Comparison of ENCODE assay signal across 7 cellular contexts in the genomic region with DNA sequence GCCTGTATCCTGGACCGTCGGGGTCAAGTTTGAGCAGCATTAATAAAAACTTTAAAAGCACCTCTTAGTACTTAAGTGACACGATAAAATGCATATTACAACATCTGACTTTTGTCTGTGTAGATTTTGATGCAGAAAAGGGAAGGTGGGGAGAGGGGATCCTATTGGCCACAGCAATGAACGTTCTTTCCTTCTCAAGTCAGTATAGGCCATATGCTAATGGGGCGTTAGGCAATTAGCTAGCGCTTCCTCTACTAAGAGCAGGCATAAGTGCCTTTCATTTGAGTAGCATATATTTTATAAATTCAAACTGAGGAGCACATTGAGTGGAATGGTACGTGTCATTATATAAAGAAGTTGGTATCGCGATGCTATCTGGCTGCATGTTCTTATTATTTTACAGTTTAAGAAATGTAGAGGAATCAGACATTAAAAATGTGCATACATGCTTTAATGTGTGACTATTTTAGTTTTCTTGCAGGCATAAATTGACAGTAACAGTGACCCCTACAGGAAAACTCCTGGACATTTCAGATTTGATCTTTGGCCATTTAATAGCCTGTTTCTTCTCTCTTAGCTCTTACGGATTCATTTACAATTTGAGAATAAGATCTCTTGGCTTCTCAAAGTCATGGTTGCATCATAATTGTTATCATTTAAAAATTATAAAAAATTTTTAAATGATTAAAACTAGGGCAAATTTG. TPM values are rescaled to one million over a fixed set of nuclear protein-coding genes. Genes with fewer than 3 reads are reported as not detected.
DNase-seq lines count a peak whose midpoint lies in the region; ATAC-seq and TF ChIP-seq lines count a peak whose summit lies in the region.

No MANE protein-coding gene starts in this region.

- WGBS in prostate gland = 43% methylated on average over 10 of the region's 10 CpGs

- TF ChIP-seq CTCF in HFFc6 (IDR thresholded peaks at IDR 0.05) (peak; percentile 71), fibroblast of villous mesenchyme (IDR thresholded peaks at IDR 0.05; ENCODE audit: insufficient read depth, low read depth, low read length) (peak; percentile 44), prostate gland (IDR thresholded peaks at IDR 0.05) (peak in 3 of 4 experiments; percentile 22 to 46 (median 27))

- intact Hi-C loops in prostate gland (cut with DNase I) = loop anchor here (2.0 to 10.0 kb wide), 5 partner anchors 106 to 472 kb away; a partner anchor contains a TSS

- H3K9me3 Mint-ChIP-seq in HFFc6 = peaks cover 4% of the 10 kb centered on the region; the same call in 1 of the 2 replicates

- ATAC-seq in GM21367 (IDR thresholded peaks at IDR 0.05; ENCODE audit: unreplicated experiment) = no peak

- H3K27ac ChIP-seq in prostate gland = peak overlapping the region in 1 of 2 donors; percentile 43

- H3K27ac Mint-ChIP-seq in HFFc6 = no peak overlapping the region

- H3K36me3 ChIP-seq in prostate gland = no peaks in the 10 kb centered on the region

- H3K27me3 ChIP-seq in prostate gland (replicated peaks; ENCODE audit: insufficient read depth) = no peaks in the 10 kb centered on the region

- H3K36me3 Mint-ChIP-seq in HFFc6 (ENCODE audit: low read depth) = no peaks in the 10 kb centered on the region

- H3K9me3 ChIP-seq in prostate gland = no peaks in the 10 kb centered on the region

- peaks cover 6% of the 10 kb centered on the region; the same call in 1 of the 2 replicates for H3K4me1 Mint-ChIP-seq in HFFc6 (ENCODE audit: low read depth)

- peaks cover 29% of the 10 kb centered on the region for H3K27me3 Mint-ChIP-seq in HFFc6 (ENCODE audit: insufficient read depth)

- H3K4me3 Mint-ChIP-seq in HFFc6 = peak overlapping the region; percentile 64; the same call in 1 of the 2 replicates

- no peak overlapping the region for H3K4me3 ChIP-seq in fibroblast of villous mesenchyme (ENCODE audit: low read depth, low read length)
- peak overlapping the region; percentile 42 to 47 for H3K4me3 ChIP-seq in prostate gland

- H3K4me1 ChIP-seq in prostate gland (replicated peaks) = peaks cover 6% of the 10 kb centered on the region

- peak; percentile 44 for DNase-seq in HFFc6
- peak; percentile 50 for DNase-seq in OCI-M1 (lab: John Stamatoyannopoulos, UW)
- DNase-seq in fibroblast of villous mesenchyme (ENCODE audit: low read depth) = peak; percentile 30
- no peak for DNase-seq in prostate gland (ENCODE audit: low spot score)
- no peak for DNase-seq in iPS-NIHi7 (ENCODE audit: extremely low spot score)
- DNase-seq in occipital lobe (lab: John Stamatoyannopoulos, UW) = no peak

- TF ChIP-seq POLR2A in prostate gland (IDR thresholded peaks at IDR 0.05) = no peak

RNA-seq across cellular contexts. Expression of a gene that starts 1.1 kb away (rescaled TPM):
- not detected for total RNA-seq in HFFc6 (2021; fragmentation: NEBNext Ultra II Directional; extraction: Animal tissue kit (Norgen Biotek cat#: 25700))
- total RNA-seq in fibroblast of villous mesenchyme = 1.3 and 6.5 TPM in 2 replicates
- total RNA-seq in prostate gland = 1 to 10 TPM; 2.4 to 5.5 TPM
- 0.31 TPM for total RNA-seq in occipital lobe

Comparison
In these comparisons a context has a peak if more than half of its experiments do, and no peak if none do; other contexts are left out.
1. DNase-seq: peak in HFFc6 (single experiment), OCI-M1 (single experiment) and fibroblast of villous mesenchyme (single experiment); none in prostate gland (single experiment), iPS-NIHi7 (single experiment) and occipital lobe (single experiment).
2. Peak in every context shown above with its lines, with median percentiles within 50 percentile points of each other: CTCF ChIP-seq.